In the genomic region with DNA sequence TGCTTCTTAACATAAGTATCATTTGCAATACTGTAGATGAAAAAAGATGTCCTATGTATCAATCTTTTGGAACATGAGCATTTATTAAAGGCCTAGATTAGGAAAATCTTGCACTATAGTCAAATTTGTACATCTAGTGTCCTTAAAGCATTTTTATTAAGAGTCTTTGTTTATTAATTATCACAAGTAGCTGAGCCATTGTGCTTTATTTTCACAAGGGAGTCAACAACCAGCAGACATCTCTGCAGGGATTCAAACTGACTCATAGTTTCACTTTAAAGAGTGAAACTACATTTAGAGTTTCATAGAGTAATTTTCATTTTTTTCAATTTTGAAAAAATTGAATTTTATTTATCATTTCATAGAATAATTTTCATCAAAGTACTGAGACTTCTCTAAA, we compare ENCODE assay signal across 11 cellular contexts.
"Had no signal": no experiment of that assay in that cellular context is flagged by ENCODE, and none has a peak within 500 bp of the region (broad histone marks: within the 10 kb centered on the region; RNA-seq: fewer than 3 reads in every experiment).

No MANE protein-coding gene starts in this region.

- H3K27ac ChIP-seq: GM23248 had no signal

- H3K4me3 ChIP-seq: GM23248, GM23338, HAP-1 had no signal

- H2AFZ ChIP-seq: GM23248, GM23338 had no signal

- DNase-seq: GM23248, GOT3, H7, H9, HCEC 1CT, HFFc6 had no signal

- FAIRE-seq: H1, H54 had no signal

- H3K4me1 ChIP-seq: HAP-1 had no signal

- H3K4me2 ChIP-seq: GM23338 had no signal

- H3K36me3 ChIP-seq: HAP-1 had no signal

- H3K9ac ChIP-seq: GM23248 had no signal

- ATAC-seq: GM23338, HCT116 had no signal

- H3K9me3 ChIP-seq: HAP-1 had no signal
